Comparison of ENCODE assay signal across 18 cellular contexts in the genomic region with DNA sequence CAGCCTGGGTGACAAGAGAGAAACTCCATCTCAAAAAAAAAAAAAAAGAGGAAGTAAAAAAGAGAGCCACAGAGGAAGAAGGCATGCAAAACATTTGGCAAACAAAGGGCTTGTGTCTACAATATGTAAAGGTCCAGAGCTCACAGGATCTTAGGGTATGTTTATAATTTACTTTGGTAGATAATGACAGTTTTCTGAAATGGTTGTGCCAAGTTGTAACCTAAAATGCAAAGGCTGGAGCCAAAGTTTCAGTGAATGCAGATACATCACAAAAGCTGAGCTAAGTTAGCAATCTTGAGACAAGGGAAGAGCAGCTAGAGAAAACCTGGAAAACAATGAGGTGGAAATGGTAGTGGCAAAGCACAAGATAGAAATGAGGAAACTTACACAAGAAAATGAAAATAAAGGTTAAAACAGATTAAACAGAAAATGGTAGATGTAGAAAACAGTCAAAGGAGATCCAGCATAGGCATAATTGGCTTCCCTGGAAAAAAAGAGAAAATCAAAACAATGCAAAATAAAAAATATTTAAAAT.
A peak's percentile ranks its signal among the peaks of the same experiment; 100 is the strongest.
DNase-seq lines count a peak whose midpoint lies in the region; ATAC-seq, FAIRE-seq and TF ChIP-seq lines count a peak whose summit lies in the region.
"Had no signal": no experiment of that assay in that cellular context is flagged by ENCODE, and none has a peak within 500 bp of the region (broad histone marks: within the 10 kb centered on the region; RNA-seq: fewer than 3 reads in every experiment).

No MANE protein-coding gene starts in this region.

- TF ChIP-seq CTCF in fibroblast of villous mesenchyme (IDR thresholded peaks at IDR 0.05; ENCODE audit: insufficient read depth, low read depth, low read length) (no peak), osteocyte (IDR thresholded peaks at IDR 0.05) (no peak)

- FAIRE-seq in H54 (lab: Jason Lieb, UNC) = no peak

- no peak overlapping the region for H3K27ac Mint-ChIP-seq in osteocyte (ENCODE audit: unreplicated experiment)
- H3K27ac Mint-ChIP-seq: activated CD8-positive, alpha-beta memory T cell treated with anti-CD3 and anti-CD28 coated beads, Interleukin-2, amount 10 ng/mL, durations not matched to agents 7 days and 5 days; immature natural killer cell; type B pancreatic cell had no signal

- peak; percentile 74 for ATAC-seq in GM18502 (IDR thresholded peaks at IDR 0.05; ENCODE audit: poor library complexity, unreplicated experiment)
- ATAC-seq in HG02981 (IDR thresholded peaks at IDR 0.05; ENCODE audit: unreplicated experiment) = peak; percentile 77
- ATAC-seq: activated CD8-positive, alpha-beta memory T cell treated with anti-CD3 and anti-CD28 coated beads, Interleukin-2, amount 10 ng/mL, durations not matched to agents 7 days and 5 days; SK-N-SH treated with all-trans-retinoic acid at 6 μM for 48 hours had no signal

- peaks cover 9% of the 10 kb centered on the region for H3K9me3 Mint-ChIP-seq in osteocyte (ENCODE audit: unreplicated experiment)

- TF ChIP-seq POLR2A in H54 (IDR thresholded peaks at IDR 0.05; ENCODE audit: low read depth, low read length) = no peak

- H3K4me3 ChIP-seq in fibroblast of villous mesenchyme (ENCODE audit: low read depth, low read length) = no peak overlapping the region
- H3K4me3 ChIP-seq: colonic mucosa had no signal

- peaks cover 2% of the 10 kb centered on the region for H3K27me3 Mint-ChIP-seq in osteocyte (ENCODE audit: unreplicated experiment)
- H3K27me3 Mint-ChIP-seq: type B pancreatic cell had no signal

- peaks cover 3% of the 10 kb centered on the region for H3K4me1 Mint-ChIP-seq in osteocyte (ENCODE audit: unreplicated experiment)
- H3K4me1 Mint-ChIP-seq: activated CD8-positive, alpha-beta memory T cell treated with anti-CD3 and anti-CD28 coated beads, Interleukin-2, amount 10 ng/mL, durations not matched to agents 7 days and 5 days; immature natural killer cell had no signal

- H3K4me3 Mint-ChIP-seq in osteocyte (ENCODE audit: unreplicated experiment) = no peak overlapping the region
- H3K4me3 Mint-ChIP-seq: activated CD8-positive, alpha-beta memory T cell treated with anti-CD3 and anti-CD28 coated beads, Interleukin-2, amount 10 ng/mL, durations not matched to agents 7 days and 5 days; immature natural killer cell; type B pancreatic cell had no signal

- DNase-seq in NCI-H526 treated with DMSO at 0.1 percent for 48 hours (lab: John Stamatoyannopoulos, UW) (peak; percentile 60), fibroblast of villous mesenchyme (ENCODE audit: low read depth) (peak; percentile 26), H54 (ENCODE audit: insufficient read length, low spot score) (no peak), NCI-H1436 (lab: John Stamatoyannopoulos, UW) (no peak), EL (no peak), osteocyte (ENCODE audit: extremely low spot score, unreplicated experiment) (no peak)
- DNase-seq: activated CD4-positive, CD25-positive, alpha-beta regulatory T cell; activated CD8-positive, alpha-beta memory T cell treated with anti-CD3 and anti-CD28 coated beads, Interleukin-2, amount 10 ng/mL, durations not matched to agents 7 days and 5 days; colonic mucosa; DMS153; immature natural killer cell; mesendoderm; NCI-H1105; stimulated activated CD4-positive, alpha-beta T cell treated with anti-CD3 and anti-CD28 coated beads, Interleukin-4, amount 100 ng/mL, for 4 hours had no signal

- peaks cover 5% of the 10 kb centered on the region for H3K36me3 Mint-ChIP-seq in osteocyte (ENCODE audit: unreplicated experiment)
- H3K36me3 Mint-ChIP-seq: type B pancreatic cell had no signal

Comparison
In these comparisons a context has a peak if more than half of its experiments do, and no peak if none do; other contexts are left out.
1. DNase-seq: peak in NCI-H526 treated with DMSO at 0.1 percent for 48 hours (single experiment) and fibroblast of villous mesenchyme (single experiment); none in H54 (single experiment), NCI-H1436 (single experiment), EL (single experiment) and osteocyte (single experiment).